Comparison of ENCODE assay signal across 10 cellular contexts in genomic region chr11:451738-452137, GRCh38. TPM values are rescaled to one million over a fixed set of nuclear protein-coding genes. Genes with fewer than 3 reads are reported as not detected.
DNase-seq lines count a peak whose midpoint lies in the region; ATAC-seq lines count a peak whose summit lies in the region.
"Had no signal": no experiment of that assay in that cellular context is flagged by ENCODE, and none has a peak within 500 bp of the region (broad histone marks: within the 10 kb centered on the region; RNA-seq: fewer than 3 reads in every experiment).

No MANE protein-coding gene starts in this region.

- DNase-seq in activated T-cell treated with anti-CD3 and anti-CD28 coated beads, Interleukin-2, amount 50 U/mL, for 4 hours = no peak
- no peak for DNase-seq in activated T-cell treated with anti-CD3 and anti-CD28 coated beads, Interleukin-2, amount 50 U/mL, for 48 hours
- DNase-seq in H7 = no peak
- DNase-seq in NCI-H345 (lab: John Stamatoyannopoulos, UW) = no peak
- DNase-seq: AML-193, NCI-H2107 had no signal

- H3K27me3 ChIP-seq in iPS-20b (ENCODE audit: insufficient read depth, low read length) (no peaks in the 10 kb centered on the region), H7 (ENCODE audit: control insufficient read depth, insufficient read depth, low read length) (no peaks in the 10 kb centered on the region)

- no peak overlapping the region for H3K27ac ChIP-seq in iPS-20b (ENCODE audit: low read length)
- H3K27ac ChIP-seq in temporal lobe (ENCODE audit: low read depth, low read length) = peak overlapping the region; percentile 63

- H3K36me3 Mint-ChIP-seq in activated T-cell treated with anti-CD3 and anti-CD28 coated beads, Interleukin-2, amount 50 U/mL, for 4 hours (ENCODE audit: insufficient read depth) = peaks cover 3% of the 10 kb centered on the region
- H3K36me3 Mint-ChIP-seq in activated T-helper 17 cell treated with anti-CD3 and anti-CD28 coated beads, Interleukin-2, amount 50 U/mL, for 72 hours (ENCODE audit: low read depth) = peaks cover 36% of the 10 kb centered on the region

- no peak overlapping the region for H3K9ac ChIP-seq in iPS-20b (ENCODE audit: low read depth, low read length)

- H3K4me3 Mint-ChIP-seq in activated T-cell treated with anti-CD3 and anti-CD28 coated beads, Interleukin-2, amount 50 U/mL, for 4 hours = peak overlapping the region; percentile 99
- H3K4me3 Mint-ChIP-seq in activated T-helper 17 cell treated with anti-CD3 and anti-CD28 coated beads, Interleukin-2, amount 50 U/mL, for 72 hours = peak overlapping the region; percentile 96

- H3K9me3 Mint-ChIP-seq in activated T-cell treated with anti-CD3 and anti-CD28 coated beads, Interleukin-2, amount 50 U/mL, for 4 hours = no peaks in the 10 kb centered on the region
- no peaks in the 10 kb centered on the region for H3K9me3 Mint-ChIP-seq in activated T-helper 17 cell treated with anti-CD3 and anti-CD28 coated beads, Interleukin-2, amount 50 U/mL, for 72 hours

- no peak overlapping the region for H3K27ac Mint-ChIP-seq in activated T-helper 17 cell treated with anti-CD3 and anti-CD28 coated beads, Interleukin-2, amount 50 U/mL, for 72 hours

- H3K4me1 Mint-ChIP-seq in activated T-cell treated with anti-CD3 and anti-CD28 coated beads, Interleukin-2, amount 50 U/mL, for 4 hours (ENCODE audit: low read depth) = peaks cover 25% of the 10 kb centered on the region
- peaks cover 20% of the 10 kb centered on the region for H3K4me1 Mint-ChIP-seq in activated T-helper 17 cell treated with anti-CD3 and anti-CD28 coated beads, Interleukin-2, amount 50 U/mL, for 72 hours

- H3K36me3 ChIP-seq in iPS-20b (ENCODE audit: insufficient read depth, low read depth, low read length) = peaks cover 22% of the 10 kb centered on the region
- peaks cover 11% of the 10 kb centered on the region for H3K36me3 ChIP-seq in H7 (replicated peaks; ENCODE audit: control insufficient read depth, insufficient read depth, low read length)

- H3K27me3 Mint-ChIP-seq in activated T-cell treated with anti-CD3 and anti-CD28 coated beads, Interleukin-2, amount 50 U/mL, for 4 hours (ENCODE audit: low read depth) = no peaks in the 10 kb centered on the region
- no peaks in the 10 kb centered on the region for H3K27me3 Mint-ChIP-seq in activated T-helper 17 cell treated with anti-CD3 and anti-CD28 coated beads, Interleukin-2, amount 50 U/mL, for 72 hours

- no peak for ATAC-seq in activated T-cell treated with anti-CD3 and anti-CD28 coated beads, Interleukin-2, amount 50 U/mL, for 4 hours
- no peak for ATAC-seq in activated T-helper 17 cell treated with anti-CD3 and anti-CD28 coated beads, Interleukin-2, amount 50 U/mL, for 72 hours (replicated peaks)
- no peak for ATAC-seq in GM19351 (IDR thresholded peaks at IDR 0.05; ENCODE audit: unreplicated experiment)

- H3K9me3 ChIP-seq in iPS-20b (ENCODE audit: insufficient read depth, low read depth, low read length) = no peaks in the 10 kb centered on the region

- peak overlapping the region; percentile 78 for H3K4me3 ChIP-seq in iPS-20b (ENCODE audit: low read length)
- no peak overlapping the region for H3K4me3 ChIP-seq in H7 (ENCODE audit: insufficient read depth, low read depth, low read length)

- peaks cover 7% of the 10 kb centered on the region; the same call in 1 of the 2 replicates for H3K4me1 ChIP-seq in iPS-20b (ENCODE audit: insufficient read depth, low read length)

RNA-seq across cellular contexts. Expression of gene PTDSS2, which starts 1.7 kb away (rescaled TPM):
- 10 to 100 TPM; 25.7 to 30.9 (median 29.1) TPM for total RNA-seq in activated T-cell treated with anti-CD3 and anti-CD28 coated beads, Interleukin-2, amount 50 U/mL, for 4 hours
- total RNA-seq in activated T-helper 17 cell treated with anti-CD3 and anti-CD28 coated beads, Interleukin-2, amount 50 U/mL, for 72 hours = 10 to 100 TPM; 24.1 to 28.0 TPM
- total RNA-seq in temporal lobe = 18.2 TPM
- 40.9 and 47.5 TPM in 2 replicates for total RNA-seq in H7 (2014; rRNA removed; shearing (Covaris generic))

RNA-seq across cellular contexts. Expression of gene ANO9, which starts 9.9 kb away (rescaled TPM):
- total RNA-seq in activated T-cell treated with anti-CD3 and anti-CD28 coated beads, Interleukin-2, amount 50 U/mL, for 4 hours = 10 to 100 TPM; 16.5 to 21.7 (median 20.4) TPM
- total RNA-seq in activated T-helper 17 cell treated with anti-CD3 and anti-CD28 coated beads, Interleukin-2, amount 50 U/mL, for 72 hours = 100 to 1,000 TPM in 1 of 2 donors, 10 to 100 TPM in 1; 36.0 to 119 TPM
- not detected for total RNA-seq in temporal lobe
- total RNA-seq in H7 (2014; rRNA removed; shearing (Covaris generic)) = 0.83 and 2.2 TPM in 2 replicates

RNA-seq across cellular contexts. Expression of gene SIGIRR, which starts 36.9 kb away (rescaled TPM):
- 10 to 100 TPM; 26.7 to 29.3 (median 29.2) TPM for total RNA-seq in activated T-cell treated with anti-CD3 and anti-CD28 coated beads, Interleukin-2, amount 50 U/mL, for 4 hours
- 10 to 100 TPM; 49.5 to 55.7 TPM for total RNA-seq in activated T-helper 17 cell treated with anti-CD3 and anti-CD28 coated beads, Interleukin-2, amount 50 U/mL, for 72 hours
- 5.7 TPM for total RNA-seq in temporal lobe
- total RNA-seq in H7 (2014; rRNA removed; shearing (Covaris generic)) = 39.5 and 44.9 TPM in 2 replicates

RNA-seq across cellular contexts. Expression of gene RNH1, which starts 55.3 kb away (rescaled TPM):
- total RNA-seq in activated T-cell treated with anti-CD3 and anti-CD28 coated beads, Interleukin-2, amount 50 U/mL, for 4 hours = 100 to 1,000 TPM; 159 to 172 (median 160) TPM
- total RNA-seq in activated T-helper 17 cell treated with anti-CD3 and anti-CD28 coated beads, Interleukin-2, amount 50 U/mL, for 72 hours = 100 to 1,000 TPM in 1 of 2 donors, 10 to 100 TPM in 1; 88.4 to 126 TPM
- 35.7 TPM for total RNA-seq in temporal lobe
- total RNA-seq in H7 (2014; rRNA removed; shearing (Covaris generic)) = 98.9 and 104 TPM in 2 replicates

RNA-seq across cellular contexts. Expression of gene PKP3, which starts 57.7 kb away (rescaled TPM):
- under 1 TPM; 0.11 to 0.40 (median 0.16) TPM for total RNA-seq in activated T-cell treated with anti-CD3 and anti-CD28 coated beads, Interleukin-2, amount 50 U/mL, for 4 hours
- not detected for total RNA-seq in activated T-helper 17 cell treated with anti-CD3 and anti-CD28 coated beads, Interleukin-2, amount 50 U/mL, for 72 hours
- 0.74 TPM for total RNA-seq in temporal lobe
- total RNA-seq in H7 (2014; rRNA removed; shearing (Covaris generic)) = 2.1 and 3.6 TPM in 2 replicates
